In genomic region chr3:46496745-46497555, GRCh38 we compare ENCODE assay signal across 8 cellular contexts. TPM values are rescaled to one million over a fixed set of nuclear protein-coding genes. Genes with fewer than 3 reads are reported as not detected.
DNase-seq lines count a peak whose midpoint lies in the region; ATAC-seq lines count a peak whose summit lies in the region.

No MANE protein-coding gene starts in this region.

- no peaks in the 10 kb centered on the region for H3K9me3 Mint-ChIP-seq in naive thymus-derived CD4-positive, alpha-beta T cell

- peak; percentile 44 for ATAC-seq in naive thymus-derived CD4-positive, alpha-beta T cell
- ATAC-seq in GM21737 (IDR thresholded peaks at IDR 0.05; ENCODE audit: unreplicated experiment) (no peak), GM19035 (IDR thresholded peaks at IDR 0.05; ENCODE audit: unreplicated experiment) (no peak)

- POLR2A ChIA-PET in naive thymus-derived CD4-positive, alpha-beta T cell (lab: Charles Lee): interaction anchor here (0.8 kb wide), 1 partner anchor 42 kb away, joined by 3 read pairs; no protein-coding TSS in a partner anchor

- H3K4me3 Mint-ChIP-seq in naive thymus-derived CD4-positive, alpha-beta T cell: no peak overlapping the region

- no peaks in the 10 kb centered on the region for H3K36me3 ChIP-seq in naive thymus-derived CD4-positive, alpha-beta T cell (ENCODE audit: control insufficient read depth in 2 of 3, insufficient read depth in 3 of 3, low read length in 3 of 3)

- peaks cover 0 to 9% (median 0%) of the 10 kb centered on the region in 5 donors for H3K27me3 Mint-ChIP-seq in naive thymus-derived CD4-positive, alpha-beta T cell

- no peak overlapping the region for H3K4me3 ChIP-seq in naive thymus-derived CD4-positive, alpha-beta T cell (ENCODE audit: low read length)

- intact Hi-C loops in naive thymus-derived CD4-positive, alpha-beta T cell (cut with micrococcal nuclease): loop anchor here (1.0 kb wide), 3 partner anchors 9 to 61 kb away; no protein-coding TSS in a partner anchor

- H3K4me1 Mint-ChIP-seq in naive thymus-derived CD4-positive, alpha-beta T cell: peaks cover 5 to 20% (median 9%) of the 10 kb centered on the region in 7 donors

- CTCF ChIA-PET in naive thymus-derived CD4-positive, alpha-beta T cell (lab: Charles Lee): interaction anchor here (0.9 to 2.5 kb wide), 9 partner anchors 9 to 132 kb away, joined by 3 to 34 read pairs (median 4); no protein-coding TSS in a partner anchor

- peak; percentile 14 for DNase-seq in GDM1 (lab: John Stamatoyannopoulos, UW)
- peak; percentile 6 for DNase-seq in NCI-H460 (ENCODE audit: extremely low read depth, low read depth)
- peak; percentile 77 for DNase-seq in activated effector memory CD4-positive, alpha-beta T cell treated with anti-CD3 and anti-CD28 coated beads, Interleukin-2, amount 50 U/mL, for 16 hours
- DNase-seq in naive thymus-derived CD4-positive, alpha-beta T cell: peak in 7 of 9 donors; percentile 15 to 46 (median 31)
- DNase-seq in OCI-M2 (lab: John Stamatoyannopoulos, UW; ENCODE audit: unreplicated experiment): no peak
- no peak for DNase-seq in mucosa of gallbladder (ENCODE audit: low spot score)

- H3K27ac ChIP-seq in naive thymus-derived CD4-positive, alpha-beta T cell (ENCODE audit: low read depth, low read length): no peak overlapping the region

- no peaks in the 10 kb centered on the region for H3K27me3 ChIP-seq in naive thymus-derived CD4-positive, alpha-beta T cell (ENCODE audit: control insufficient read depth in 2 of 2, insufficient read depth in 2 of 2, low read length in 2 of 2)

- no peaks in the 10 kb centered on the region for H3K36me3 Mint-ChIP-seq in naive thymus-derived CD4-positive, alpha-beta T cell

- no peaks in the 10 kb centered on the region for H3K9me3 ChIP-seq in naive thymus-derived CD4-positive, alpha-beta T cell (ENCODE audit: control insufficient read depth in 2 of 3, low read length in 3 of 3)

- peaks cover 5% of the 10 kb centered on the region in 2 donors for H3K4me1 ChIP-seq in naive thymus-derived CD4-positive, alpha-beta T cell (ENCODE audit: control insufficient read depth in 2 of 2, insufficient read depth in 2 of 2, low read length in 2 of 2)

- peak overlapping the region in 2 of 9 donors; percentile 24 to 83 for H3K27ac Mint-ChIP-seq in naive thymus-derived CD4-positive, alpha-beta T cell

RNA-seq across cellular contexts. Expression of gene RTP3, which starts 0.8 kb away (rescaled TPM):
- total RNA-seq in NCI-H460 (2014; rRNA removed; shearing (Covaris generic)): not detected in 2 replicates
- polyA plus RNA-seq in NCI-H460 (2014; cell fraction: nucleus; rRNA removed): not detected in 2 replicates
- not detected for total RNA-seq in naive thymus-derived CD4-positive, alpha-beta T cell
- not detected for polyA plus RNA-seq in naive thymus-derived CD4-positive, alpha-beta T cell
- total RNA-seq in mucosa of gallbladder: not detected

RNA-seq across cellular contexts. Expression of gene LTF, which starts 32.2 kb away (rescaled TPM):
- not detected in 2 replicates for total RNA-seq in NCI-H460 (2014; rRNA removed; shearing (Covaris generic))
- not detected in 2 replicates for polyA plus RNA-seq in NCI-H460 (2014; cell fraction: nucleus; rRNA removed)
- under 1 TPM in 1 of 5 experiments, not detected in 4; 0.78 TPM for total RNA-seq in naive thymus-derived CD4-positive, alpha-beta T cell
- not detected for polyA plus RNA-seq in naive thymus-derived CD4-positive, alpha-beta T cell
- total RNA-seq in mucosa of gallbladder: 0.83 TPM

Comparison
In these comparisons a context has a peak if more than half of its experiments do, and no peak if none do; other contexts are left out.
1. DNase-seq: peak in GDM1 (single experiment), NCI-H460 (single experiment), activated effector memory CD4-positive, alpha-beta T cell treated with anti-CD3 and anti-CD28 coated beads, Interleukin-2, amount 50 U/mL, for 16 hours (single experiment) and naive thymus-derived CD4-positive, alpha-beta T cell (7 of 9); none in OCI-M2 (single experiment) and mucosa of gallbladder (single experiment).